ENCODE assay signal across 1 cellular context in genomic region chr10:97583476-97583875, GRCh38.
TF ChIP-seq lines count a peak whose summit lies in the region.

No MANE protein-coding gene starts in this region.

TF ChIP-seq in endothelial cell of umbilical vein, 7 proteins besides CTCF, POLR2A, EP300 and RAD21:
- TF ChIP-seq EZH2 (IDR thresholded peaks at IDR 0.05; ENCODE audit: borderline replicate concordance, low read depth, low read length, severe bottlenecking): no peak
- TF ChIP-seq POLR2AphosphoS5 (IDR thresholded peaks at IDR 0.05; ENCODE audit: insufficient read depth, low read depth, low read length): no peak
- TF ChIP-seq MYC (IDR thresholded peaks at IDR 0.05; ENCODE audit: low read depth, low read length): no peak
- TF ChIP-seq GATA2 (IDR thresholded peaks at IDR 0.05; ENCODE audit: insufficient read depth, insufficient read length, low read depth, low read length): no peak
- no peak for TF ChIP-seq FOS (IDR thresholded peaks at IDR 0.05; ENCODE audit: borderline replicate concordance, insufficient read depth, low read length)
- TF ChIP-seq MAX (IDR thresholded peaks at IDR 0.05; ENCODE audit: insufficient read depth, insufficient read length): no peak
- TF ChIP-seq JUN (IDR thresholded peaks at IDR 0.05; ENCODE audit: borderline replicate concordance, insufficient read depth, insufficient read length, low read depth): no peak
